ENCODE assay signal across 20 cellular contexts in the genomic region with DNA sequence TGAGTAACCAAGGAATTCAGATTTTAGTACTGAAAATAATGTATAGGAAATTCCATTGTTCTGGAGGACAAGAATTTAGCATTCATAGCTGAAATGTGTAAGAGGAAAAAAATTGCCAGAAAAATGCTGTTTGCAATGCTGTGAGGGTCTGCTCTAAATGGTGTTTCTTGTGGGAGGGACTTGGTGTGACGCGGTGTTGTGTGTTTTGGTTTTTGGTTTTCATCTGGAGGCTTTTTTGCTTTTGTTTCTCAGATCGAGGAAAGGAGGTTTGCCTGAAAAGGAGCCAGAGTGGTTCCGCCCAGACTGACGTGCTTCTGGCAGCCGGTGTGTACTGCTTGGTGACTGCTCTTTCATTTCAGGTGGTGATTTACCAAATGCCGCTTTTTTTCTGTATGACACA.
DNase-seq lines count a peak whose midpoint lies in the region; ATAC-seq and TF ChIP-seq lines count a peak whose summit lies in the region.
"Had no signal": no experiment of that assay in that cellular context is flagged by ENCODE, and none has a peak within 500 bp of the region (broad histone marks: within the 10 kb centered on the region; RNA-seq: fewer than 3 reads in every experiment).

No MANE protein-coding gene starts in this region.

- no peak overlapping the region for H3K27ac ChIP-seq in PC-3 (ENCODE audit: low read length)
- H3K27ac ChIP-seq: cardiac muscle cell, upper lobe of left lung had no signal

- no peaks in the 10 kb centered on the region for H4K20me1 ChIP-seq in PC-3 (ENCODE audit: low read length)

- intact Hi-C loops in activated T-helper 1 cell treated with anti-CD3 and anti-CD28 coated beads, Interleukin-12 subunit alpha, Interleukin-12 subunit beta, Interleukin-2, Interleukin-4 antibody, amounts not matched to agents 30 ng/mL and 10 ng/mL and 1 ng/mL, durations not matched to agents 14 hours and 24 hours and 36 hours (cut with micrococcal nuclease), result no loop called here
- intact Hi-C loops in PC-3 (cut with micrococcal nuclease), result no loop called here

- H3K9me3 ChIP-seq in PC-3 (ENCODE audit: low read length), result no peaks in the 10 kb centered on the region

- peaks cover 10% of the 10 kb centered on the region; the same call in 1 of the 2 replicates for H3K79me2 ChIP-seq in PC-3 (ENCODE audit: low read length)

- H3K27ac Mint-ChIP-seq in activated T-helper 1 cell treated with anti-CD3 and anti-CD28 coated beads, Interleukin-12 subunit alpha, Interleukin-12 subunit beta, Interleukin-2, Interleukin-4 antibody, amounts not matched to agents 30 ng/mL and 10 ng/mL and 1 ng/mL, durations not matched to agents 14 hours and 24 hours and 36 hours, result no peak overlapping the region
- H3K27ac Mint-ChIP-seq in nephron progenitor cell, result peak overlapping the region; percentile 73
- H3K27ac Mint-ChIP-seq: activated naive CD8-positive, alpha-beta T cell; effector memory CD8-positive, alpha-beta T cell had no signal

- H3K9me3 Mint-ChIP-seq in activated T-helper 1 cell treated with anti-CD3 and anti-CD28 coated beads, Interleukin-12 subunit alpha, Interleukin-12 subunit beta, Interleukin-2, Interleukin-4 antibody, amounts not matched to agents 30 ng/mL and 10 ng/mL and 1 ng/mL, durations not matched to agents 14 hours and 24 hours and 36 hours, result no peaks in the 10 kb centered on the region
- H3K9me3 Mint-ChIP-seq in nephron progenitor cell, result peaks cover 13% of the 10 kb centered on the region
- H3K9me3 Mint-ChIP-seq: effector memory CD8-positive, alpha-beta T cell had no signal

- CTCF ChIA-PET in PC-3 (lab: Charles Lee), result no interaction called here

- POLR2A ChIA-PET in PC-3 (lab: Charles Lee; ENCODE audit: unreplicated experiment), result interaction anchor here (1.1 kb wide), 1 partner anchor 22 kb away, joined by 7 read pairs; no protein-coding TSS in a partner anchor

- DNase-seq in ELR (ENCODE audit: low read depth), result peak; percentile 30
- no peak for DNase-seq in activated T-helper 1 cell treated with anti-CD3 and anti-CD28 coated beads, Interleukin-12 subunit alpha, Interleukin-12 subunit beta, Interleukin-2, Interleukin-4 antibody, amounts not matched to agents 30 ng/mL and 10 ng/mL and 1 ng/mL, durations not matched to agents 14 hours and 24 hours and 36 hours (ENCODE audit: low spot score)
- DNase-seq in nephron progenitor cell, result no peak
- DNase-seq in amniotic stem cell (lab: John Stamatoyannopoulos, UW), result no peak
- no peak for DNase-seq in NCI-H526 (lab: John Stamatoyannopoulos, UW)
- DNase-seq in PC-3, result no peak
- DNase-seq: activated CD4-positive, CD25-positive, alpha-beta regulatory T cell; activated T-cell treated with anti-CD3 and anti-CD28 coated beads, Interleukin-2, amount 50 U/mL, for 48 hours; C1 segment of cervical spinal cord; DMS153; effector memory CD8-positive, alpha-beta T cell; NCI-H187; NCI-H510A; retina; stimulated activated naive CD8-positive, alpha-beta T cell treated with anti-CD3 and anti-CD28 coated beads, Interleukin-15, Interleukin-2, amounts not matched to agents 100 U/mL and 50 U/mL, for 24 hours; upper lobe of left lung had no signal

- no peaks in the 10 kb centered on the region for H3K4me1 Mint-ChIP-seq in activated T-helper 1 cell treated with anti-CD3 and anti-CD28 coated beads, Interleukin-12 subunit alpha, Interleukin-12 subunit beta, Interleukin-2, Interleukin-4 antibody, amounts not matched to agents 30 ng/mL and 10 ng/mL and 1 ng/mL, durations not matched to agents 14 hours and 24 hours and 36 hours (ENCODE audit: low read depth)
- peaks cover 21% of the 10 kb centered on the region for H3K4me1 Mint-ChIP-seq in nephron progenitor cell

- no TSS peak for BruUV-seq in PC-3 (replicated peaks; lab: Mats Ljungman, UMichigan)

- H3K36me3 Mint-ChIP-seq in activated T-helper 1 cell treated with anti-CD3 and anti-CD28 coated beads, Interleukin-12 subunit alpha, Interleukin-12 subunit beta, Interleukin-2, Interleukin-4 antibody, amounts not matched to agents 30 ng/mL and 10 ng/mL and 1 ng/mL, durations not matched to agents 14 hours and 24 hours and 36 hours (ENCODE audit: low read depth), result no peaks in the 10 kb centered on the region
- H3K36me3 Mint-ChIP-seq in nephron progenitor cell (ENCODE audit: low read depth), result peaks cover 7% of the 10 kb centered on the region
- H3K36me3 Mint-ChIP-seq: activated naive CD8-positive, alpha-beta T cell had no signal

- no peak overlapping the region for H3K9ac ChIP-seq in PC-3 (ENCODE audit: low read length)

- no peak overlapping the region for H3K4me2 ChIP-seq in PC-3 (ENCODE audit: low read length)

- peaks cover 12% of the 10 kb centered on the region for H3F3A ChIP-seq in PC-3 (ENCODE audit: low read length, unreplicated experiment)

- peak overlapping the region; percentile 45 for H3K4me3 Mint-ChIP-seq in activated T-helper 1 cell treated with anti-CD3 and anti-CD28 coated beads, Interleukin-12 subunit alpha, Interleukin-12 subunit beta, Interleukin-2, Interleukin-4 antibody, amounts not matched to agents 30 ng/mL and 10 ng/mL and 1 ng/mL, durations not matched to agents 14 hours and 24 hours and 36 hours
- H3K4me3 Mint-ChIP-seq in nephron progenitor cell, result no peak overlapping the region
- H3K4me3 Mint-ChIP-seq: activated naive CD8-positive, alpha-beta T cell; effector memory CD8-positive, alpha-beta T cell had no signal

- no peaks in the 10 kb centered on the region for H3K27me3 ChIP-seq in PC-3 (ENCODE audit: low read length)
- H3K27me3 ChIP-seq: cardiac muscle cell, upper lobe of left lung had no signal

- no peaks in the 10 kb centered on the region for H3K9me2 ChIP-seq in PC-3 (replicated peaks; ENCODE audit: low read length)

- H3K4me3 ChIP-seq in PC-3 (ENCODE audit: low read length), result no peak overlapping the region
- H3K4me3 ChIP-seq: cardiac muscle cell, upper lobe of left lung had no signal

- H3K27me3 Mint-ChIP-seq in activated T-helper 1 cell treated with anti-CD3 and anti-CD28 coated beads, Interleukin-12 subunit alpha, Interleukin-12 subunit beta, Interleukin-2, Interleukin-4 antibody, amounts not matched to agents 30 ng/mL and 10 ng/mL and 1 ng/mL, durations not matched to agents 14 hours and 24 hours and 36 hours (ENCODE audit: insufficient read depth), result no peaks in the 10 kb centered on the region
- H3K27me3 Mint-ChIP-seq in nephron progenitor cell (ENCODE audit: low read depth, poor library complexity), result peaks cover 5% of the 10 kb centered on the region

- H2AFZ ChIP-seq in PC-3 (ENCODE audit: low read length), result no peak overlapping the region

- H3K4me1 ChIP-seq in PC-3 (ENCODE audit: insufficient read depth, low read length), result peaks cover 43% of the 10 kb centered on the region
- H3K4me1 ChIP-seq: upper lobe of left lung had no signal

- H3K36me3 ChIP-seq in PC-3 (ENCODE audit: low read depth, low read length), result no peaks in the 10 kb centered on the region
- H3K36me3 ChIP-seq: cardiac muscle cell, upper lobe of left lung had no signal

- no peak for TF ChIP-seq CTCF in nephron progenitor cell (IDR thresholded peaks at IDR 0.05)
- TF ChIP-seq CTCF in PC-3 (conservative IDR thresholded peaks at IDR 0.05; ENCODE audit: low read depth, low read length), result no peak

- ATAC-seq in esophagus mucosa (peak; percentile 55), HG02759 (IDR thresholded peaks at IDR 0.05; ENCODE audit: unreplicated experiment) (no peak), PC-3 (no peak)
- ATAC-seq: effector memory CD8-positive, alpha-beta T cell; stimulated activated naive CD8-positive, alpha-beta T cell treated with anti-CD3 and anti-CD28 coated beads, Interleukin-15, Interleukin-2, amounts not matched to agents 100 U/mL and 50 U/mL, for 24 hours had no signal
